In genomic region chr11:129814244-129814992, GRCh38 we compare ENCODE assay signal across 9 cellular contexts. TPM values are rescaled to one million over a fixed set of nuclear protein-coding genes. Genes with fewer than 3 reads are reported as not detected.
DNase-seq lines count a peak whose midpoint lies in the region; ATAC-seq and TF ChIP-seq lines count a peak whose summit lies in the region.
"Had no signal": no experiment of that assay in that cellular context is flagged by ENCODE, and none has a peak within 500 bp of the region (broad histone marks: within the 10 kb centered on the region; RNA-seq: fewer than 3 reads in every experiment).

No MANE protein-coding gene starts in this region.

- no peak for TF ChIP-seq CTCF in CD8-positive, alpha-beta T cell (IDR thresholded peaks at IDR 0.05)

- H3K4me1 Mint-ChIP-seq in CD8-positive, alpha-beta T cell (ENCODE audit: low read depth): peaks cover 30% of the 10 kb centered on the region

- peak overlapping the region; percentile 12 for H3K4me3 ChIP-seq in CD8-positive, alpha-beta T cell (ENCODE audit: low read depth, low read length)

- H3K4me3 Mint-ChIP-seq in CD8-positive, alpha-beta T cell: peak overlapping the region; percentile 78

- peak overlapping the region; percentile 82 for H3K27ac Mint-ChIP-seq in CD8-positive, alpha-beta T cell

- no peaks in the 10 kb centered on the region for H3K27me3 ChIP-seq in CD8-positive, alpha-beta T cell (ENCODE audit: insufficient read depth, low read length)

- H3K9me3 ChIP-seq in CD8-positive, alpha-beta T cell (ENCODE audit: low read length): no peaks in the 10 kb centered on the region

- H3K36me3 Mint-ChIP-seq in CD8-positive, alpha-beta T cell: no peaks in the 10 kb centered on the region

- POLR2A ChIA-PET in CD8-positive, alpha-beta T cell (lab: Charles Lee): interaction anchor here (0.7 to 1.8 kb wide), 7 partner anchors 9 to 81 kb away, joined by 3 to 14 read pairs (median 4); partner anchors contain the start of gene NFRKB

- peak overlapping the region; percentile 30 for H3K27ac ChIP-seq in CD8-positive, alpha-beta T cell (ENCODE audit: low read depth, low read length)
- H3K27ac ChIP-seq: parathyroid adenoma had no signal

- H3K36me3 ChIP-seq in CD8-positive, alpha-beta T cell (ENCODE audit: insufficient read depth, low read length): no peaks in the 10 kb centered on the region

- intact Hi-C loops in CD8-positive, alpha-beta T cell (cut with DNase I, micrococcal nuclease): loop anchor here in 1 of 2 experiments (5.0 kb wide), 1 partner anchor 38 kb away; no protein-coding TSS in a partner anchor

- H3K27me3 Mint-ChIP-seq in CD8-positive, alpha-beta T cell (ENCODE audit: low read depth): peaks cover 28% of the 10 kb centered on the region

- ATAC-seq in CD8-positive, alpha-beta T cell: peak; percentile 72

- peak; percentile 41 to 75 (median 60) for DNase-seq in CD8-positive, alpha-beta T cell
- DNase-seq in activated CD4-positive, CD25-positive, alpha-beta regulatory T cell treated with anti-CD3 and anti-CD28 coated beads, Interleukin-2, amount 50 U/mL, for 16 hours (ENCODE audit: low read depth, low spot score): peak; percentile 5
- peak; percentile 17 for DNase-seq in activated gamma-delta T cell treated with anti-CD3 and anti-CD28 coated beads, Interleukin-2, amount 50 U/mL, for 16 hours (ENCODE audit: low read depth)
- DNase-seq in stimulated activated CD4-positive, alpha-beta T cell treated with anti-CD3 and anti-CD28 coated beads, Interleukin-1b, Interleukin-23, amount 100 ng/mL, for 48 hours: peak; percentile 84
- DNase-seq in mucosa of gallbladder (ENCODE audit: low spot score) (no peak), foreskin melanocyte (no peak), ecto neural progenitor cell (ENCODE audit: low spot score) (no peak), anterior cingulate cortex (lab: John Stamatoyannopoulos, UW) (no peak)

- CTCF ChIA-PET in CD8-positive, alpha-beta T cell (lab: Charles Lee): interaction anchor here (1.1 to 1.8 kb wide), 3 partner anchors 12 to 318 kb away, joined by 3 to 6 read pairs (median 3); no protein-coding TSS in a partner anchor

- peaks cover 3% of the 10 kb centered on the region for H3K9me3 Mint-ChIP-seq in CD8-positive, alpha-beta T cell

- peaks cover 14% of the 10 kb centered on the region for H3K4me1 ChIP-seq in CD8-positive, alpha-beta T cell (ENCODE audit: insufficient read depth, low read length)
- H3K4me1 ChIP-seq: parathyroid adenoma had no signal

RNA-seq across cellular contexts. Expression of gene TMEM45B, which starts 1.2 kb away (rescaled TPM):
- under 1 TPM; 0.41 to 0.81 TPM for total RNA-seq in CD8-positive, alpha-beta T cell
- 86.0 TPM for total RNA-seq in mucosa of gallbladder

Comparison
In these comparisons a context has a peak if more than half of its experiments do, and no peak if none do; other contexts are left out.
1. DNase-seq: peak in CD8-positive, alpha-beta T cell (7 of 7), activated CD4-positive, CD25-positive, alpha-beta regulatory T cell treated with anti-CD3 and anti-CD28 coated beads, Interleukin-2, amount 50 U/mL, for 16 hours (single experiment), activated gamma-delta T cell treated with anti-CD3 and anti-CD28 coated beads, Interleukin-2, amount 50 U/mL, for 16 hours (single experiment) and stimulated activated CD4-positive, alpha-beta T cell treated with anti-CD3 and anti-CD28 coated beads, Interleukin-1b, Interleukin-23, amount 100 ng/mL, for 48 hours (single experiment); none in mucosa of gallbladder (single experiment), foreskin melanocyte (single experiment), ecto neural progenitor cell (single experiment) and anterior cingulate cortex (0 of 58).
2. RNA of gene TMEM45B, which starts 1.2 kb away (total RNA-seq): 86.0 TPM in mucosa of gallbladder (single experiment); 0.41 to 0.81 TPM in CD8-positive, alpha-beta T cell; every median in the first group is over 10 times any median in the second.